8 cellular contexts compared by ENCODE assay signal in genomic region chr11:30322826-30323710, GRCh38.
A peak's percentile ranks its signal among the peaks of the same experiment; 100 is the strongest.
DNase-seq lines count a peak whose midpoint lies in the region; ATAC-seq lines count a peak whose summit lies in the region.

TSS of gene ARL14EP (plus strand) at chr11:30323104. CDS start at chr11:30330949, 7,845 bp downstream.

- peak; percentile 98 for DNase-seq in Ammon's horn (ENCODE audit: low spot score)
- DNase-seq in GM19238 (ENCODE audit: insufficient read length, low spot score) = peak; percentile 69
- DNase-seq in NCI-H524 (lab: John Stamatoyannopoulos, UW) = peak; percentile 94 to 97
- peak; percentile 87 to 88 for DNase-seq in activated CD4-positive, alpha-beta T cell treated with anti-CD3 and anti-CD28 coated beads for 4 hours
- peak; percentile 98 for DNase-seq in kidney tubule cell (ENCODE audit: low spot score)
- peak; percentile 62 to 85 (median 82) for DNase-seq in stimulated activated CD4-positive, alpha-beta T cell treated with anti-CD3 and anti-CD28 coated beads, Interleukin-1b, Interleukin-23, amount 100 ng/mL, for 24 hours (ENCODE audit: low read depth in 4 of 4, low spot score in 1 of 4)

- peak within 1 kb of the TSS; percentile 67 for H3K27ac ChIP-seq in cingulate gyrus (ENCODE audit: low read depth, low read length)

- ATAC-seq in HG03442 (IDR thresholded peaks at IDR 0.05; ENCODE audit: unreplicated experiment) = peak; percentile 97

Comparison
In these comparisons a context has a peak if more than half of its experiments do, and no peak if none do; other contexts are left out.
1. Peak in every context shown above with its lines: DNase-seq, ATAC-seq and H3K27ac ChIP-seq.